Comparison of ENCODE assay signal across 14 cellular contexts in genomic region chr11:49948701-49949100, GRCh38. TPM values are rescaled to one million over a fixed set of nuclear protein-coding genes. Genes with fewer than 3 reads are reported as not detected.
"Had no signal": no experiment of that assay in that cellular context is flagged by ENCODE, and none has a peak within 500 bp of the region (broad histone marks: within the 10 kb centered on the region; RNA-seq: fewer than 3 reads in every experiment).

No MANE protein-coding gene starts in this region.

RNA-seq across cellular contexts. Expression of gene OR4C13, which starts 3.5 kb away (rescaled TPM):
- total RNA-seq: activated B cell treated with CpG ODN at 0.5 μM for 24 hours; activated CD4-positive, alpha-beta memory T cell treated with anti-CD3 and anti-CD28 coated beads for 36 hours; activated CD4-positive, alpha-beta memory T cell treated with anti-CD3 and anti-CD28 coated beads, Interleukin-2, amount 10 ng/mL, durations not matched to agents 7 days and 5 days; activated CD4-positive, alpha-beta T cell treated with anti-CD3 and anti-CD28 coated beads for 36 hours; activated CD4-positive, alpha-beta T cell treated with anti-CD3 and anti-CD28 coated beads, Interleukin-2, amount 10 ng/mL, durations not matched to agents 24 days and 14 days; activated CD4-positive, alpha-beta T cell treated with anti-CD3 and anti-CD28 coated beads, Interleukin-2, amount 10 ng/mL, durations not matched to agents 7 days and 5 days; activated CD8-positive, alpha-beta memory T cell treated with anti-CD3 and anti-CD28 coated beads for 36 hours; activated CD8-positive, alpha-beta memory T cell treated with anti-CD3 and anti-CD28 coated beads, Interleukin-2, amount 10 ng/mL, durations not matched to agents 7 days and 5 days; activated CD8-positive, alpha-beta T cell treated with anti-CD3 and anti-CD28 coated beads for 36 hours; activated CD8-positive, alpha-beta T cell treated with anti-CD3 and anti-CD28 coated beads, Interleukin-2, amount 10 ng/mL, durations not matched to agents 7 days and 5 days; T-helper 1 cell treated with Interleukin-12 subunit alpha and Interleukin-12 subunit beta and Interleukin-4 antibody, amounts not matched to agents 30 ng/mL and 1 ng/mL, for 36 hours; T-helper 17 cell; T-helper 2 cell treated with Interferon-gamma antibody and Interleukin-4, amounts not matched to agents 100 ng/mL and 5 ng/mL, for 36 hours; WTC11 had no signal

RNA-seq across cellular contexts. Expression of gene OR4C12, which starts 33.6 kb away (rescaled TPM):
- total RNA-seq: activated B cell treated with CpG ODN at 0.5 μM for 24 hours; activated CD4-positive, alpha-beta memory T cell treated with anti-CD3 and anti-CD28 coated beads for 36 hours; activated CD4-positive, alpha-beta memory T cell treated with anti-CD3 and anti-CD28 coated beads, Interleukin-2, amount 10 ng/mL, durations not matched to agents 7 days and 5 days; activated CD4-positive, alpha-beta T cell treated with anti-CD3 and anti-CD28 coated beads for 36 hours; activated CD4-positive, alpha-beta T cell treated with anti-CD3 and anti-CD28 coated beads, Interleukin-2, amount 10 ng/mL, durations not matched to agents 24 days and 14 days; activated CD4-positive, alpha-beta T cell treated with anti-CD3 and anti-CD28 coated beads, Interleukin-2, amount 10 ng/mL, durations not matched to agents 7 days and 5 days; activated CD8-positive, alpha-beta memory T cell treated with anti-CD3 and anti-CD28 coated beads for 36 hours; activated CD8-positive, alpha-beta memory T cell treated with anti-CD3 and anti-CD28 coated beads, Interleukin-2, amount 10 ng/mL, durations not matched to agents 7 days and 5 days; activated CD8-positive, alpha-beta T cell treated with anti-CD3 and anti-CD28 coated beads for 36 hours; activated CD8-positive, alpha-beta T cell treated with anti-CD3 and anti-CD28 coated beads, Interleukin-2, amount 10 ng/mL, durations not matched to agents 7 days and 5 days; T-helper 1 cell treated with Interleukin-12 subunit alpha and Interleukin-12 subunit beta and Interleukin-4 antibody, amounts not matched to agents 30 ng/mL and 1 ng/mL, for 36 hours; T-helper 17 cell; T-helper 2 cell treated with Interferon-gamma antibody and Interleukin-4, amounts not matched to agents 100 ng/mL and 5 ng/mL, for 36 hours; WTC11 had no signal
